ENCODE assay signal across 1 cellular context in the genomic region with DNA sequence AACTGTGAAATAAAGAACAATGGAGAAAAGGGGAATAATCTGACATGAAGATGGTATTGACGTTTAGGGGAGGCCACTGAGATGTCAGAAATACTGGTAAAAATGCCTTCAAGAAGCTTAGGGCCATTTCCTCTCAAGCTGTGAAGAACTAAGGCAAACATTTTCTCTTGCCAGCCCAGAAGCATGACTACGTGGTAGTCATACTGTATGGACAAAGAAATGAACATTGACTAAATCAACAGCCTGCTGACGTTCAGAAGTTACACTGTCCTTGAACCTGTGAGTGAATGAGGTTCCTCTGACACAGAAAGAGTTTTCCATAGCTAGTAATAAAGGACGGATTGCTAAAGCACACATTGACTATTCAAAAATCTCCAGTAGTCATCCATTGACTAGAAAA.
TF ChIP-seq lines count a peak whose summit lies in the region.

No MANE protein-coding gene starts in this region.

TF ChIP-seq in A549, 52 proteins besides CTCF, POLR2A, EP300 and RAD21 (continued from another document):
- TF ChIP-seq CBX2 (IDR thresholded peaks at IDR 0.05; ENCODE audit: borderline replicate concordance, low read depth) (no peak), NR3C1 (IDR thresholded peaks at IDR 0.05) (no peak), NFE2L2 (conservative IDR thresholded peaks at IDR 0.05; ENCODE audit: low read length) (no peak), CEBPB (IDR thresholded peaks at IDR 0.05) (peak in 1 of 2 experiments; percentile 37; a peak in 1 of 4 replicates), FOSL2 (IDR thresholded peaks at IDR 0.05) (no peak), FOSL2 (CRISPR knock-in tag; IDR thresholded peaks at IDR 0.05) (peak; percentile 80), RARB (CRISPR knock-in tag; IDR thresholded peaks at IDR 0.05) (peak; percentile 86), KDM5A (IDR thresholded peaks at IDR 0.05) (no peak), HMGXB4 (CRISPR knock-in tag; IDR thresholded peaks at IDR 0.05; ENCODE audit: borderline replicate concordance) (no peak), CBX8 (IDR thresholded peaks at IDR 0.05) (no peak), HEYL (CRISPR knock-in tag; IDR thresholded peaks at IDR 0.05) (no peak), KDM1A (IDR thresholded peaks at IDR 0.05; ENCODE audit: low read depth) (no peak), JUN (IDR thresholded peaks at IDR 0.05) (no peak), ESRRA (IDR thresholded peaks at IDR 0.05; ENCODE audit: borderline replicate concordance, low read length) (no peak), ZFP36 (IDR thresholded peaks at IDR 0.05; ENCODE audit: borderline replicate concordance, partially characterized antibody) (no peak), HOXB13 (CRISPR knock-in tag; IDR thresholded peaks at IDR 0.05; ENCODE audit: low read depth) (no peak), NPAS2 (CRISPR knock-in tag; IDR thresholded peaks at IDR 0.05; ENCODE audit: borderline replicate concordance) (no peak)
- TF ChIP-seq, protein P1, sequence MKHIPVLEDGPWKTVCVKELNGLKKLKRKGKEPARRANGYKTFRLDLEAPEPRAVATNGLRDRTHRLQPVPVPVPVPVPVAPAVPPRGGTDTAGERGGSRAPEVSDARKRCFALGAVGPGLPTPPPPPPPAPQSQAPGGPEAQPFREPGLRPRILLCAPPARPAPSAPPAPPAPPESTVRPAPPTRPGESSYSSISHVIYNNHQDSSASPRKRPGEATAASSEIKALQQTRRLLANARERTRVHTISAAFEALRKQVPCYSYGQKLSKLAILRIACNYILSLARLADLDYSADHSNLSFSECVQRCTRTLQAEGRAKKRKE (CRISPR knock-in tag; IDR thresholded peaks at IDR 0.05; ENCODE audit: low read depth): no peak
- TF ChIP-seq, protein P2, sequence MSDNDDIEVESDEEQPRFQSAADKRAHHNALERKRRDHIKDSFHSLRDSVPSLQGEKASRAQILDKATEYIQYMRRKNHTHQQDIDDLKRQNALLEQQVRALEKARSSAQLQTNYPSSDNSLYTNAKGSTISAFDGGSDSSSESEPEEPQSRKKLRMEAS (IDR thresholded peaks at IDR 0.05): peak; percentile 29; the same call in 1 of the 2 replicates
- TF ChIP-seq, protein P3, sequence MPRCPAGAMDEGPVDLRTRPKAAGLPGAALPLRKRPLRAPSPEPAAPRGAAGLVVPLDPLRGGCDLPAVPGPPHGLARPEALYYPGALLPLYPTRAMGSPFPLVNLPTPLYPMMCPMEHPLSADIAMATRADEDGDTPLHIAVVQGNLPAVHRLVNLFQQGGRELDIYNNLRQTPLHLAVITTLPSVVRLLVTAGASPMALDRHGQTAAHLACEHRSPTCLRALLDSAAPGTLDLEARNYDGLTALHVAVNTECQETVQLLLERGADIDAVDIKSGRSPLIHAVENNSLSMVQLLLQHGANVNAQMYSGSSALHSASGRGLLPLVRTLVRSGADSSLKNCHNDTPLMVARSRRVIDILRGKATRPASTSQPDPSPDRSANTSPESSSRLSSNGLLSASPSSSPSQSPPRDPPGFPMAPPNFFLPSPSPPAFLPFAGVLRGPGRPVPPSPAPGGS (IDR thresholded peaks at IDR 0.05): no peak
- TF ChIP-seq, protein P4, sequence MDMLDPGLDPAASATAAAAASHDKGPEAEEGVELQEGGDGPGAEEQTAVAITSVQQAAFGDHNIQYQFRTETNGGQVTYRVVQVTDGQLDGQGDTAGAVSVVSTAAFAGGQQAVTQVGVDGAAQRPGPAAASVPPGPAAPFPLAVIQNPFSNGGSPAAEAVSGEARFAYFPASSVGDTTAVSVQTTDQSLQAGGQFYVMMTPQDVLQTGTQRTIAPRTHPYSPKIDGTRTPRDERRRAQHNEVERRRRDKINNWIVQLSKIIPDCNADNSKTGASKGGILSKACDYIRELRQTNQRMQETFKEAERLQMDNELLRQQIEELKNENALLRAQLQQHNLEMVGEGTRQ (IDR thresholded peaks at IDR 0.05): no peak
- TF ChIP-seq, protein P5, sequence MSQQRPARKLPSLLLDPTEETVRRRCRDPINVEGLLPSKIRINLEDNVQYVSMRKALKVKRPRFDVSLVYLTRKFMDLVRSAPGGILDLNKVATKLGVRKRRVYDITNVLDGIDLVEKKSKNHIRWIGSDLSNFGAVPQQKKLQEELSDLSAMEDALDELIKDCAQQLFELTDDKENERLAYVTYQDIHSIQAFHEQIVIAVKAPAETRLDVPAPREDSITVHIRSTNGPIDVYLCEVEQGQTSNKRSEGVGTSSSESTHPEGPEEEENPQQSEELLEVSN (IDR thresholded peaks at IDR 0.05; ENCODE audit: borderline replicate concordance, low read depth): no peak
